Comparison of ENCODE assay signal across 9 cellular contexts in the genomic region with DNA sequence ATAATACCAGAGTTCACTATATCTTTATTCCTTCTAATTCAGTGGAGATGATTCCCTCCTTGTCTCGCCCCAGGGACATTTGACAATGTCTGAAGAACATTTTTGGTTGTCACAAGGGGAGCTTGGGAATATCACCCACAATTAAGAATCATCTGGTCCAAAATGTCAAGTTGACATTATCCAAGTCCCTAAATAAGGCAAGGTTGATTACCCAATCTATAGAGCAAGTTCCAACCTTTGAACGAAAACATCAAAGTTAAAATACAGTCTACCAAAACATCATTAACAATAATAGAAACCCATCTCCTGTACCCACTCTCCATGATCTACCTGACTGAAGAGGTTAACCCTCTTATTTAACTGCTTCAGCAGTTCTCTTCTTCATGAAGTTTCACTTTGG.
"Had no signal": no experiment of that assay in that cellular context is flagged by ENCODE, and none has a peak within 500 bp of the region (broad histone marks: within the 10 kb centered on the region; RNA-seq: fewer than 3 reads in every experiment).

No MANE protein-coding gene starts in this region.

- H3K4me3 ChIP-seq: GM23248 had no signal

- H2AFZ ChIP-seq: GM23248 had no signal

- ATAC-seq: HepG2 had no signal

- H3K9me3 Mint-ChIP-seq: H9, HFFc6, IgD-negative memory B cell had no signal

- DNase-seq: GM23248, GOT3, H9, HCEC 1CT, HFFc6, KG1 had no signal

- H3K4me3 Mint-ChIP-seq: H9, HFFc6, IgD-negative memory B cell had no signal

- H3K9ac ChIP-seq: GM23248 had no signal

- H3K27me3 Mint-ChIP-seq: IgD-negative memory B cell had no signal

- FAIRE-seq: HepG2 had no signal

- H3K27ac ChIP-seq: GM23248, HL-60 had no signal
